Comparison of ENCODE assay signal across 28 cellular contexts in the genomic region with DNA sequence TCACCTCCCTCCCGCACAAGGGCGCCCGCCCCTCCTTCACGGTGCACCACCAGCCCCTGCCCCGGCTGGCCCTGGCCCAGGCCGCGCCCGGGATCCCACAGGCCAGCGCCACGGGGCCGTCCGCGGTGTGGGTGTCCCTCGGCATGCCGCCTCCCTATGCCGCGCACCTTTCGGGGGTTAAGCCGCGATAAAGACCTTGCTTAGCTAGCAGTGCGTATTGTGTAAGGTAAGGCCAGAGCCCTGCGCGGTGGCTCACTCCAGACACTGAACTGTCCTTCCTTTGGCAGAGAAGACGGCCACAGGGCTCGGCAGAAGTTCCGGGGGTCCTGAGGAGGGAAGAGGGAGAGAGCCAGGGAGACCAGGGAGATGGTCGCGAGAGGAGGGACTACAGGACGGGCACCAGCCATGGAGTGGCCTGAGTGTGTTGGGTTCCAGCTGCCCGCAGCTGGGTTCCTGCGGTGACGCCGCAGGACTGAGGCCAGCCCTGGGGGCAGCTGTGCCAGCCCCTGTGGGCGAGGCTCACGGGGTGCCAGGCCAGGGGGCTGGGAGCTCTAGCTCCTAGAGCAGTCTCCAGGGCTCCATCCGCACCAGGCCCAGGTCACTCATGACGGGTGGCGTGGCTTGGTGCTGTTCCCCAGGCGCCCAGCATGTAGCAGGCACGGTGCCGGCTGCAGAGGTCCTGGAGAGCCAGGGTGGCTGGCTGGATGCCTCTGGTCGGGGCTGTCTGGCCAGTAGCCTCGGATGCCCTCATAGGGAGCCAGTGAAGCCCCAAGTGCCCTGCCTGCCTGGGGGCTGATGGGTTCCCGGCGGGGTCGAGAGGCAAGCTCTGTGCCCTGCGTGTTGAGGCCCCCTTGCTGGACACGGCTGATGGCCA. TPM values are rescaled to one million over a fixed set of nuclear protein-coding genes. Genes with fewer than 3 reads are reported as not detected.
DNase-seq lines count a peak whose midpoint lies in the region; ATAC-seq and TF ChIP-seq lines count a peak whose summit lies in the region.
"Had no signal": no experiment of that assay in that cellular context is flagged by ENCODE, and none has a peak within 500 bp of the region (broad histone marks: within the 10 kb centered on the region; RNA-seq: fewer than 3 reads in every experiment).

No MANE protein-coding gene starts in this region.

- ATAC-seq in activated naive CD4-positive, alpha-beta T cell treated with anti-CD3 and anti-CD28 coated beads, Interleukin-2, amount 50 U/mL, for 72 hours, result no peak
- ATAC-seq in activated B cell treated with CpG ODN at 0.5 μM for 24 hours (ENCODE audit: low read depth), result no peak
- ATAC-seq in right lobe of liver, result peak; percentile 36 to 65 (median 54)
- ATAC-seq in GM18861 (IDR thresholded peaks at IDR 0.05; ENCODE audit: unreplicated experiment), result no peak
- ATAC-seq: A549; activated CD4-positive, alpha-beta T cell treated with anti-CD3 and anti-CD28 coated beads for 36 hours; left ventricle myocardium superior; natural killer cell treated with Interleukin-12 subunit alpha and Interleukin-12 subunit beta and Interleukin-15 and Interleukin-18, amount 100 ng/mL, for 72 hours; Panc1; sciatic nerve had no signal

- no peaks in the 10 kb centered on the region for H3K27me3 Mint-ChIP-seq in activated naive CD4-positive, alpha-beta T cell treated with anti-CD3 and anti-CD28 coated beads, Interleukin-2, amount 50 U/mL, for 24 hours
- no peaks in the 10 kb centered on the region for H3K27me3 Mint-ChIP-seq in activated B cell treated with CpG ODN at 0.5 μM for 24 hours
- H3K27me3 Mint-ChIP-seq: activated CD4-positive, alpha-beta T cell treated with anti-CD3 and anti-CD28 coated beads for 36 hours; dendritic cell treated with granulocyte-macrophage colony-stimulating factor and Interleukin-4, amounts not matched to agents 40 ng/mL and 50 ng/mL, for 4 days; natural killer cell treated with Interleukin-12 subunit alpha and Interleukin-12 subunit beta and Interleukin-15 and Interleukin-18, amount 100 ng/mL, for 72 hours had no signal

- no peak overlapping the region for H3K4me3 Mint-ChIP-seq in activated naive CD4-positive, alpha-beta T cell treated with anti-CD3 and anti-CD28 coated beads, Interleukin-2, amount 50 U/mL, for 24 hours
- H3K4me3 Mint-ChIP-seq in activated B cell treated with CpG ODN at 0.5 μM for 24 hours, result no peak overlapping the region
- H3K4me3 Mint-ChIP-seq: activated CD4-positive, alpha-beta T cell treated with anti-CD3 and anti-CD28 coated beads for 36 hours; dendritic cell treated with granulocyte-macrophage colony-stimulating factor and Interleukin-4, amounts not matched to agents 40 ng/mL and 50 ng/mL, for 4 days; natural killer cell treated with Interleukin-12 subunit alpha and Interleukin-12 subunit beta and Interleukin-15 and Interleukin-18, amount 100 ng/mL, for 72 hours had no signal

- no peaks in the 10 kb centered on the region for H3K4me1 Mint-ChIP-seq in activated naive CD4-positive, alpha-beta T cell treated with anti-CD3 and anti-CD28 coated beads, Interleukin-2, amount 50 U/mL, for 24 hours
- peaks cover 38% of the 10 kb centered on the region for H3K4me1 Mint-ChIP-seq in activated B cell treated with CpG ODN at 0.5 μM for 24 hours
- H3K4me1 Mint-ChIP-seq: activated CD4-positive, alpha-beta T cell treated with anti-CD3 and anti-CD28 coated beads for 36 hours had no signal

- intact Hi-C loops in activated B cell treated with CpG ODN at 0.5 μM for 24 hours (cut with micrococcal nuclease) (no loop called here), right lobe of liver (cut with DNase I) (no loop called here)

- TF ChIP-seq POLR2A in right lobe of liver (IDR thresholded peaks at IDR 0.05), result no peak

- 88% methylated on average over 21 of the region's 48 CpGs for WGBS in right lobe of liver (ENCODE audit: insufficient coverage, low coverage, low lambda C conversion rate, missing lambda C conversion rate)

- H3K9me3 Mint-ChIP-seq in activated naive CD4-positive, alpha-beta T cell treated with anti-CD3 and anti-CD28 coated beads, Interleukin-2, amount 50 U/mL, for 24 hours, result no peaks in the 10 kb centered on the region
- no peaks in the 10 kb centered on the region for H3K9me3 Mint-ChIP-seq in activated naive CD4-positive, alpha-beta T cell treated with anti-CD3 and anti-CD28 coated beads, Interleukin-2, amount 50 U/mL, for 72 hours
- H3K9me3 Mint-ChIP-seq in activated B cell treated with CpG ODN at 0.5 μM for 24 hours, result no peaks in the 10 kb centered on the region
- H3K9me3 Mint-ChIP-seq: dendritic cell treated with granulocyte-macrophage colony-stimulating factor and Interleukin-4, amounts not matched to agents 40 ng/mL and 50 ng/mL, for 4 days; natural killer cell treated with Interleukin-12 subunit alpha and Interleukin-12 subunit beta and Interleukin-15 and Interleukin-18, amount 100 ng/mL, for 72 hours had no signal

- TF ChIP-seq CTCF in activated B cell treated with CpG ODN at 0.5 μM for 24 hours (IDR thresholded peaks at IDR 0.05) (no peak), right lobe of liver (IDR thresholded peaks at IDR 0.05) (no peak)

- no peaks in the 10 kb centered on the region for H3K9me3 ChIP-seq in right lobe of liver
- H3K9me3 ChIP-seq: A549, BE2C, SJCRH30, upper lobe of left lung had no signal

- no peak for DNase-seq in activated naive CD4-positive, alpha-beta T cell treated with anti-CD3 and anti-CD28 coated beads, Interleukin-2, amount 50 U/mL, for 72 hours (ENCODE audit: low spot score in 2 of 2)
- no peak for DNase-seq in activated B cell treated with CpG ODN at 0.5 μM for 24 hours
- peak in 1 of 3 donors; percentile 84 for DNase-seq in right lobe of liver
- DNase-seq in NCI-H2081 (lab: John Stamatoyannopoulos, UW), result no peak
- no peak for DNase-seq in HuH-7 (ENCODE audit: low spot score)
- DNase-seq in stimulated activated CD4-positive, alpha-beta T cell treated with anti-CD3 and anti-CD28 coated beads, Interleukin-4, amount 100 ng/mL, for 4 hours, result no peak
- DNase-seq: activated CD4-positive, alpha-beta T cell treated with anti-CD3 and anti-CD28 coated beads for 36 hours; activated naive CD4-positive, alpha-beta T cell treated with anti-CD3 and anti-CD28 coated beads, Interleukin-2, amount 50 U/mL, for 16 hours; BE2C; left ventricle myocardium superior; NCI-H146; NCI-H2171; NCI-H510A treated with DMSO at 0.1 percent for 48 hours; posterior cingulate gyrus; SJCRH30 had no signal

- no peak overlapping the region for H3K27ac ChIP-seq in right lobe of liver
- H3K27ac ChIP-seq: A549, cardiac muscle cell, SJCRH30, upper lobe of left lung had no signal

- CTCF ChIA-PET in activated B cell treated with CpG ODN at 0.5 μM for 24 hours (lab: Charles Lee), result interaction anchor here (0.6 to 2.6 kb wide), 5 partner anchors 8 to 144 kb away, joined by 3 to 6 read pairs (median 3); partner anchors contain the start of gene PLEKHJ1

- H3K27me3 ChIP-seq in right lobe of liver, result no peaks in the 10 kb centered on the region
- H3K27me3 ChIP-seq: BE2C, cardiac muscle cell, SJCRH30, upper lobe of left lung had no signal

- H3K4me1 ChIP-seq in right lobe of liver, result peaks cover 0 to 14% (median 0%) of the 10 kb centered on the region in 4 donors
- H3K4me1 ChIP-seq: A549, SJCRH30 had no signal

- H3K27ac Mint-ChIP-seq in activated naive CD4-positive, alpha-beta T cell treated with anti-CD3 and anti-CD28 coated beads, Interleukin-2, amount 50 U/mL, for 24 hours, result peak overlapping the region; percentile 70
- H3K27ac Mint-ChIP-seq in activated naive CD4-positive, alpha-beta T cell treated with anti-CD3 and anti-CD28 coated beads, Interleukin-2, amount 50 U/mL, for 72 hours, result peak overlapping the region in 1 of 2 donors; percentile 80
- peak overlapping the region; percentile 46 for H3K27ac Mint-ChIP-seq in activated B cell treated with CpG ODN at 0.5 μM for 24 hours
- H3K27ac Mint-ChIP-seq: activated CD4-positive, alpha-beta T cell treated with anti-CD3 and anti-CD28 coated beads for 36 hours; dendritic cell treated with granulocyte-macrophage colony-stimulating factor and Interleukin-4, amounts not matched to agents 40 ng/mL and 50 ng/mL, for 4 days; natural killer cell treated with Interleukin-12 subunit alpha and Interleukin-12 subunit beta and Interleukin-15 and Interleukin-18, amount 100 ng/mL, for 72 hours had no signal

- peaks cover 0 to 39% (median 8%) of the 10 kb centered on the region in 4 donors for H3K36me3 ChIP-seq in right lobe of liver

- no peak overlapping the region for H3K4me3 ChIP-seq in right lobe of liver
- H3K4me3 ChIP-seq: A549, cardiac muscle cell, SJCRH30, upper lobe of left lung had no signal

- peaks cover 1% of the 10 kb centered on the region for H3K36me3 Mint-ChIP-seq in activated naive CD4-positive, alpha-beta T cell treated with anti-CD3 and anti-CD28 coated beads, Interleukin-2, amount 50 U/mL, for 24 hours
- peaks cover 0 to 12% of the 10 kb centered on the region in 2 donors for H3K36me3 Mint-ChIP-seq in activated naive CD4-positive, alpha-beta T cell treated with anti-CD3 and anti-CD28 coated beads, Interleukin-2, amount 50 U/mL, for 72 hours
- H3K36me3 Mint-ChIP-seq in activated B cell treated with CpG ODN at 0.5 μM for 24 hours (ENCODE audit: low read depth), result peaks cover 70% of the 10 kb centered on the region

- POLR2A ChIA-PET in activated B cell treated with CpG ODN at 0.5 μM for 24 hours (lab: Charles Lee), result interaction anchor here (0.5 to 1.5 kb wide), 6 partner anchors 8 to 517 kb away, joined by 3 to 5 read pairs (median 4); partner anchors contain the start of gene PLEKHJ1

RNA-seq across cellular contexts. Expression of gene PLEKHJ1, which starts 7.7 kb away (rescaled TPM):
- 10 to 100 TPM; 41.9 to 69.9 TPM for total RNA-seq in activated naive CD4-positive, alpha-beta T cell treated with anti-CD3 and anti-CD28 coated beads, Interleukin-2, amount 50 U/mL, for 72 hours
- 74.4 and 74.9 TPM in 2 replicates for total RNA-seq in activated B cell treated with CpG ODN at 0.5 μM for 24 hours
- total RNA-seq in right lobe of liver, result 10 to 100 TPM; 24.4 to 49.3 (median 28.6) TPM

RNA-seq across cellular contexts. Expression of gene SF3A2, which starts 8.2 kb away (rescaled TPM):
- 100 to 1,000 TPM; 145 to 154 TPM for total RNA-seq in activated naive CD4-positive, alpha-beta T cell treated with anti-CD3 and anti-CD28 coated beads, Interleukin-2, amount 50 U/mL, for 72 hours
- 107 and 117 TPM in 2 replicates for total RNA-seq in activated B cell treated with CpG ODN at 0.5 μM for 24 hours
- total RNA-seq in right lobe of liver, result 10 to 100 TPM; 14.0 to 22.1 (median 19.1) TPM

RNA-seq across cellular contexts. Expression of gene AMH, which starts 20.7 kb away (rescaled TPM):
- total RNA-seq in activated naive CD4-positive, alpha-beta T cell treated with anti-CD3 and anti-CD28 coated beads, Interleukin-2, amount 50 U/mL, for 72 hours, result 1 to 10 TPM; 1.9 to 2.9 TPM
- total RNA-seq in activated B cell treated with CpG ODN at 0.5 μM for 24 hours (2.8 and 4.8 TPM in 2 replicates), right lobe of liver (1 to 10 TPM in 1 of 6 experiments, under 1 TPM in 5; 0.24 to 1.2 (median 0.59) TPM)

RNA-seq across cellular contexts. Expression of gene JSRP1, which starts 27.8 kb away (rescaled TPM):
- total RNA-seq in activated naive CD4-positive, alpha-beta T cell treated with anti-CD3 and anti-CD28 coated beads, Interleukin-2, amount 50 U/mL, for 72 hours, result under 1 TPM; 0.39 to 0.56 TPM
- total RNA-seq in activated B cell treated with CpG ODN at 0.5 μM for 24 hours (0.31 and 0.54 TPM in 2 replicates), right lobe of liver (under 1 TPM in 3 of 6 experiments, not detected in 3; 0.28 to 0.81 (median 0.42) TPM)
- total RNA-seq: left ventricle myocardium superior; mononuclear cell; sciatic nerve; subcutaneous adipose tissue; T-helper 1 cell treated with Interleukin-12 subunit alpha and Interleukin-12 subunit beta and Interleukin-4 antibody, amounts not matched to agents 30 ng/mL and 1 ng/mL, for 36 hours had no signal

RNA-seq across cellular contexts. Expression of gene PEAK3, which starts 53.6 kb away (rescaled TPM):
- total RNA-seq in activated naive CD4-positive, alpha-beta T cell treated with anti-CD3 and anti-CD28 coated beads, Interleukin-2, amount 50 U/mL, for 72 hours, result not detected
- 0.09 TPM in 1 of 2 replicates, not detected in the other for total RNA-seq in activated B cell treated with CpG ODN at 0.5 μM for 24 hours
- under 1 TPM; 0.07 to 0.49 (median 0.36) TPM for total RNA-seq in right lobe of liver
- total RNA-seq: activated CD4-positive, alpha-beta T cell treated with anti-CD3 and anti-CD28 coated beads for 36 hours; Daoy had no signal

Comparison
In these comparisons a context has a peak if more than half of its experiments do, and no peak if none do; other contexts are left out.
1. ATAC-seq: peak in right lobe of liver (4 of 4); none in activated naive CD4-positive, alpha-beta T cell treated with anti-CD3 and anti-CD28 coated beads, Interleukin-2, amount 50 U/mL, for 72 hours (0 of 2), activated B cell treated with CpG ODN at 0.5 μM for 24 hours (single experiment) and GM18861 (single experiment).